ENCODE assay signal across 9 cellular contexts in the genomic region with DNA sequence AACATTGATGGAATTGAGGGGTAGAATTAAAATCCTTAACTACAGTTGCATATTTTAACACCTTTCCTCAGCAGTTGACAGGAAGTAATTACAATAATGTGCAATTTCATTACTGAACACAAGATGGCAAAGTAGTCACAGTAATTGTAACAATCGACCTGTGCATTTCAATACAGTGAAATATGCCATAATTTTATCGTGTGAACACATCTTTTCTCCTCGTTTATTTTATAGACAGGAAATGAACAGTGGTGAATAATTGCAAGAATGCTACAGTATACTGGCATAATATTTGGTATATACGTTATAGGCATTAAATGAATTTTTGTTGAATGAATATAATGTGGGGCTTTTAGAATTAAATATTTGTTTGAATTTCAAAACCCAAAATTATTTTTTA. TPM values are rescaled to one million over a fixed set of nuclear protein-coding genes. Genes with fewer than 3 reads are reported as not detected.
DNase-seq lines count a peak whose midpoint lies in the region; ATAC-seq and TF ChIP-seq lines count a peak whose summit lies in the region.
"Had no signal": no experiment of that assay in that cellular context is flagged by ENCODE, and none has a peak within 500 bp of the region (broad histone marks: within the 10 kb centered on the region; RNA-seq: fewer than 3 reads in every experiment).

No MANE protein-coding gene starts in this region.

- WGBS in sigmoid colon, 2 donors = 2 to 7% methylated on average over 4 of the region's 4 CpGs

- H3K9me3 ChIP-seq in BE2C = no peaks in the 10 kb centered on the region
- H3K9me3 ChIP-seq in T-helper 17 cell (ENCODE audit: control insufficient read depth, low read length, poor library complexity, severe bottlenecking) = no peaks in the 10 kb centered on the region
- no peaks in the 10 kb centered on the region for H3K9me3 ChIP-seq in sigmoid colon
- H3K9me3 ChIP-seq: SJCRH30 had no signal

- ATAC-seq in GM18511 (IDR thresholded peaks at IDR 0.05; ENCODE audit: unreplicated experiment) (peak; percentile 85), HG02870 (IDR thresholded peaks at IDR 0.05; ENCODE audit: unreplicated experiment) (peak; percentile 75), T-helper 17 cell (peak; percentile 76)

- TF ChIP-seq CTCF in BE2C (IDR thresholded peaks at IDR 0.05; ENCODE audit: low read depth, low read length) (peak; percentile 59), sigmoid colon (IDR thresholded peaks at IDR 0.05) (peak in 3 of 4 experiments; percentile 58 to 61 (median 59))

- DNase-seq in BE2C (no peak), NCI-H1105 treated with DMSO at 0.1 percent for 48 hours (lab: John Stamatoyannopoulos, UW) (peak; percentile 74), T-helper 17 cell (no peak), foreskin melanocyte (peak; percentile 50), sigmoid colon (no peak), mesenteric fat pad (ENCODE audit: low spot score) (no peak)

- H3K36me3 ChIP-seq in BE2C = no peaks in the 10 kb centered on the region
- H3K36me3 ChIP-seq in sigmoid colon = no peaks in the 10 kb centered on the region
- H3K36me3 ChIP-seq: SJCRH30 had no signal

- no peak overlapping the region for H3K4me3 Mint-ChIP-seq in T-helper 17 cell

- H3K27ac ChIP-seq in sigmoid colon = no peak overlapping the region
- H3K27ac ChIP-seq: SJCRH30 had no signal

- no peak overlapping the region for H3K4me3 ChIP-seq in BE2C (ENCODE audit: low read depth, low read length)
- H3K4me3 ChIP-seq in sigmoid colon = no peak overlapping the region
- H3K4me3 ChIP-seq: SJCRH30 had no signal

- peaks cover 28% of the 10 kb centered on the region for H3K4me1 Mint-ChIP-seq in T-helper 17 cell

- intact Hi-C loops in sigmoid colon (cut with DNase I) = loop anchor here (5.0 to 10.0 kb wide), 2 partner anchors 343 to 1440 kb away; a partner anchor contains a TSS

- TF ChIP-seq EP300 in sigmoid colon (IDR thresholded peaks at IDR 0.05) = no peak

- H3K4me1 ChIP-seq in BE2C (no peaks in the 10 kb centered on the region), sigmoid colon (peaks cover 0 to 4% (median 2%) of the 10 kb centered on the region in 4 donors)
- H3K4me1 ChIP-seq: SJCRH30 had no signal

- H3K27me3 Mint-ChIP-seq in T-helper 17 cell = no peaks in the 10 kb centered on the region

- H3K27me3 ChIP-seq in BE2C (no peaks in the 10 kb centered on the region), sigmoid colon (no peaks in the 10 kb centered on the region)
- H3K27me3 ChIP-seq: SJCRH30 had no signal

- H3K27ac Mint-ChIP-seq in T-helper 17 cell = no peak overlapping the region

- peaks cover 2% of the 10 kb centered on the region for H3K36me3 Mint-ChIP-seq in T-helper 17 cell (ENCODE audit: low read depth)

- TF ChIP-seq POLR2A in sigmoid colon (IDR thresholded peaks at IDR 0.05) = no peak

RNA-seq across cellular contexts. Expression of a gene that starts 25.0 kb away (rescaled TPM):
- polyA plus RNA-seq in BE2C (2012; ENCODE audit: insufficient read depth, insufficient read length, low read depth) = 10.7 TPM
- total RNA-seq in T-helper 17 cell (10 to 100 TPM; 21.8 to 27.0 TPM), sigmoid colon (10 to 100 TPM in 3 of 4 donors, 1 to 10 TPM in 1; 9.7 to 14.3 (median 10.9) TPM), mesenteric fat pad (24.6 TPM)
- polyA plus RNA-seq in sigmoid colon = 10 to 100 TPM; 18.2 to 35.6 (median 33.6) TPM

RNA-seq across cellular contexts. Expression of a gene that starts 31.4 kb away (rescaled TPM):
- 28.9 TPM for polyA plus RNA-seq in BE2C (2012; ENCODE audit: insufficient read depth, insufficient read length, low read depth)
- total RNA-seq in T-helper 17 cell (not detected), sigmoid colon (not detected), mesenteric fat pad (not detected)
- under 1 TPM in 1 of 3 donors, not detected in 2; 0.41 TPM for polyA plus RNA-seq in sigmoid colon

Comparison
In these comparisons a context has a peak if more than half of its experiments do, and no peak if none do; other contexts are left out.
1. DNase-seq: peak in NCI-H1105 treated with DMSO at 0.1 percent for 48 hours (single experiment) and foreskin melanocyte (single experiment); none in BE2C (single experiment), T-helper 17 cell (0 of 3), sigmoid colon (single experiment) and mesenteric fat pad (single experiment).
2. Peak in every context shown above with its lines, with median percentiles within 50 percentile points of each other: ATAC-seq.